In the genomic region with DNA sequence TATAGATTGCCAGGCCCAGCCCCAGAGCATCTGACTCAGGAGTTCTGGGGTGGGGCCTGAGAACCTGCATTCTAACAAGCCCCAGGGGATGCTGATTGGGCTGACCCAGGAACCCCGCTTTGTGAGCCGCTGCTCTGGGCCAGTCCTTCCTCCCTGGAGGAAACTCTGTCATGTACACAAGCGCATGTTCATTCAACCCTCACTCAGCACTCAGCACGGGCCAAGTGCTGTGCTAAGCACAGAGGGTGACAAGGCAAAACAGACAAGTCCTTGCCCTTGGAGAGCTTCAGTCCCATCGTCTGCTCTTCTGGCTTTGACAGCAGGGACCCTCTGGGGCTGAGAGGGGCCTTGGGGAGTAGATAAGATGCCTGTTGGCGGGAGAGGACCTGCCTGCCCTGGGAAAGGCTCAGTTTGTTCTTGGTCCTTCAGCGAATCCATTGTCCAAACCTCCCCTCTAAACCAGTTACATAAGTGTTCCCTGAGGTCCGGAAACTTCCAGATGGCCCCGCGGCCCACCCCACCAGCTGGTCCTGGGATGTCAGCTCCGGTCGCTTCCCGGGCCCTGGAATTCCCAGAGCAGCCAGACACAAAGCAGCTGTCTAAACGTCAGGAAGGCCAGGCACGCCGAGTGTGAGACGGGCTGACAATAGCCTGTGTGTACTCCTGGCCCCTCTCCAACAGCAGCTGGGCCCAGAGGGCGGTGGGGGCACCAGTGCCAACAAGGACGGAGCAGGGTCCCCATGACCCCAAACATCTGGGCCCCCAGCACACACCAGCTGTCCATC, we compare ENCODE assay signal across 11 cellular contexts.
A peak's percentile ranks its signal among the peaks of the same experiment; 100 is the strongest.
DNase-seq lines count a peak whose midpoint lies in the region; ATAC-seq and TF ChIP-seq lines count a peak whose summit lies in the region.
"Had no signal": no experiment of that assay in that cellular context is flagged by ENCODE, and none has a peak within 500 bp of the region (broad histone marks: within the 10 kb centered on the region; RNA-seq: fewer than 3 reads in every experiment).

No MANE protein-coding gene starts in this region.

- peaks cover 37% of the 10 kb centered on the region for H3K4me1 ChIP-seq in suprapubic skin

- H3K36me3 Mint-ChIP-seq in endothelial cell (ENCODE audit: low read depth, unreplicated experiment) = no peaks in the 10 kb centered on the region
- H3K36me3 Mint-ChIP-seq in mesothelial cell of epicardium = no peaks in the 10 kb centered on the region
- peaks cover 0 to 12% of the 10 kb centered on the region in 2 donors for H3K36me3 Mint-ChIP-seq in CD14-positive monocyte
- H3K36me3 Mint-ChIP-seq: naive thymus-derived CD8-positive, alpha-beta T cell had no signal

- intact Hi-C loops in CD14-positive monocyte (cut with micrococcal nuclease) = no loop called here

- TF ChIP-seq POLR2A in suprapubic skin (IDR thresholded peaks at IDR 0.05) = no peak

- H3K36me3 ChIP-seq in suprapubic skin = no peaks in the 10 kb centered on the region
- H3K36me3 ChIP-seq: MG63 had no signal

- no peak for TF ChIP-seq EP300 in suprapubic skin (IDR thresholded peaks at IDR 0.05)

- H3K27me3 Mint-ChIP-seq in endothelial cell (ENCODE audit: unreplicated experiment) = peaks cover 2% of the 10 kb centered on the region
- H3K27me3 Mint-ChIP-seq in mesothelial cell of epicardium (ENCODE audit: low read depth) = no peaks in the 10 kb centered on the region
- peaks cover 8 to 14% (median 10%) of the 10 kb centered on the region in 3 donors for H3K27me3 Mint-ChIP-seq in CD14-positive monocyte (ENCODE audit: low read depth in 3 of 3)

- DNase-seq in NCI-H69 (lab: John Stamatoyannopoulos, UW) (peak; percentile 87), endothelial cell (ENCODE audit: low spot score) (peak; percentile 21), mesothelial cell of epicardium (ENCODE audit: low spot score in 2 of 2, unreplicated experiment in 2 of 2) (no peak), suprapubic skin (ENCODE audit: low spot score in 2 of 2) (peak in 1 of 2 donors; percentile 91), NCI-H2227 treated with DMSO at 0.1 percent for 48 hours (lab: John Stamatoyannopoulos, UW) (no peak), CD14-positive monocyte (ENCODE audit: low spot score) (no peak)
- DNase-seq in effector CD4-positive, alpha-beta T cell = no peak
- DNase-seq: central memory CD4-positive, alpha-beta T cell; MG63; naive thymus-derived CD8-positive, alpha-beta T cell had no signal

- no peak for ATAC-seq in HG03095 (IDR thresholded peaks at IDR 0.05; ENCODE audit: unreplicated experiment)
- ATAC-seq: naive thymus-derived CD8-positive, alpha-beta T cell had no signal

- H3K4me3 ChIP-seq in suprapubic skin = no peak overlapping the region
- H3K4me3 ChIP-seq: MG63 had no signal

- H3K4me3 Mint-ChIP-seq in endothelial cell (ENCODE audit: unreplicated experiment) = no peak overlapping the region
- H3K4me3 Mint-ChIP-seq in mesothelial cell of epicardium = no peak overlapping the region
- H3K4me3 Mint-ChIP-seq in CD14-positive monocyte = no peak overlapping the region
- H3K4me3 Mint-ChIP-seq: naive thymus-derived CD8-positive, alpha-beta T cell had no signal

- H3K27ac Mint-ChIP-seq in endothelial cell (ENCODE audit: unreplicated experiment) (no peak overlapping the region), mesothelial cell of epicardium (peak overlapping the region; percentile 66), CD14-positive monocyte (no peak overlapping the region)
- H3K27ac Mint-ChIP-seq: naive thymus-derived CD8-positive, alpha-beta T cell had no signal

- WGBS in suprapubic skin = 33% methylated on average over 13 of the region's 19 CpGs

- H3K27me3 ChIP-seq in suprapubic skin = peaks cover 5% of the 10 kb centered on the region
- H3K27me3 ChIP-seq: MG63 had no signal

- H3K27ac ChIP-seq in suprapubic skin = peak overlapping the region; percentile 46

- no peaks in the 10 kb centered on the region for H3K9me3 Mint-ChIP-seq in endothelial cell (ENCODE audit: unreplicated experiment)
- H3K9me3 Mint-ChIP-seq in mesothelial cell of epicardium = no peaks in the 10 kb centered on the region
- H3K9me3 Mint-ChIP-seq in CD14-positive monocyte = peaks cover 0 to 2% (median 0%) of the 10 kb centered on the region in 7 donors
- H3K9me3 Mint-ChIP-seq: naive thymus-derived CD8-positive, alpha-beta T cell had no signal

- no peaks in the 10 kb centered on the region for H3K4me1 Mint-ChIP-seq in endothelial cell (ENCODE audit: unreplicated experiment)
- peaks cover 26% of the 10 kb centered on the region for H3K4me1 Mint-ChIP-seq in mesothelial cell of epicardium
- H3K4me1 Mint-ChIP-seq in CD14-positive monocyte = peaks cover 24% of the 10 kb centered on the region

- no peaks in the 10 kb centered on the region for H3K9me3 ChIP-seq in suprapubic skin
- H3K9me3 ChIP-seq: MG63 had no signal

- TF ChIP-seq CTCF in endothelial cell (IDR thresholded peaks at IDR 0.05; ENCODE audit: unreplicated experiment) (no peak), mesothelial cell of epicardium (IDR thresholded peaks at IDR 0.05; ENCODE audit: unreplicated experiment) (no peak), suprapubic skin (IDR thresholded peaks at IDR 0.05) (no peak), CD14-positive monocyte (IDR thresholded peaks at IDR 0.05) (no peak)

Comparison
In these comparisons a context has a peak if more than half of its experiments do, and no peak if none do; other contexts are left out.
1. DNase-seq: peak in NCI-H69 (single experiment) and endothelial cell (single experiment); none in mesothelial cell of epicardium (0 of 2), NCI-H2227 treated with DMSO at 0.1 percent for 48 hours (single experiment), CD14-positive monocyte (single experiment) and effector CD4-positive, alpha-beta T cell (single experiment).